ENCODE assay signal across 18 cellular contexts in the genomic region with DNA sequence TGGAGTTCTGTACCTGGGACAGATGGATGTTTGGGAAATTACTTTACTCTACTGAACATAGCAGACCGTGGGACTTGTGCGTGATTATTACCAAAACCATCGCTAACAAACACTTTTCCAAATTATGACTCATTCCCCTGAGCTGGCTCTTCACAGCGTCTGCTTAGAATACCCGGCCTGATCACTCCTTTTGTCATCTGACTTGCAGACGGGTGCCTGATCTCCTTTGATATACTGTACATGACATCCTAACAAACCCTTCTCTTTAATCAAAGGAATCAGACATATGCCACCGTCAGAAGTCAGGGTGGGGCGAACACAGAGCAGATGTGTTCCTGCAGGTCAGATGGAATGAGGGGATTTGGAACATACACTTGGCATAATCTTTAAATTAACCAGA. TPM values are rescaled to one million over a fixed set of nuclear protein-coding genes. Genes with fewer than 3 reads are reported as not detected.
DNase-seq lines count a peak whose midpoint lies in the region; ATAC-seq, FAIRE-seq and TF ChIP-seq lines count a peak whose summit lies in the region.
"Had no signal": no experiment of that assay in that cellular context is flagged by ENCODE, and none has a peak within 500 bp of the region (broad histone marks: within the 10 kb centered on the region; RNA-seq: fewer than 3 reads in every experiment).

No MANE protein-coding gene starts in this region.

- TF ChIP-seq CTCF in AG09309 (IDR thresholded peaks at IDR 0.05; ENCODE audit: control insufficient read depth, insufficient read depth, low read depth, low read length, missing control alignments) (no peak), HFF-Myc (IDR thresholded peaks at IDR 0.05; ENCODE audit: low read depth, low read length, missing control alignments) (no peak), WERI-Rb-1 (IDR thresholded peaks at IDR 0.05; ENCODE audit: low read depth, low read length) (no peak), keratinocyte (optimal IDR thresholded peaks at IDR 0.05 in 1 of 3, IDR thresholded peaks at IDR 0.05 in 1 of 3, conservative IDR thresholded peaks at IDR 0.05 in 1 of 3; ENCODE audit: extremely low read depth in 1 of 3, insufficient read depth in 2 of 3, low read length in 3 of 3) (no peak), CD14-positive monocyte (IDR thresholded peaks at IDR 0.05) (no peak)

- H3K79me2 ChIP-seq in keratinocyte (ENCODE audit: control insufficient read depth, insufficient read depth, low read length), result no peaks in the 10 kb centered on the region

- no peak overlapping the region for H3K4me3 Mint-ChIP-seq in stimulated activated memory B cell treated with anti-CD40 and anti-IgM and Interleukin-4, amounts not matched to agents 10 μg/mL and 1 μg/mL and 100 μg/mL, for 72 hours
- no peak overlapping the region for H3K4me3 Mint-ChIP-seq in CD14-positive monocyte
- H3K4me3 Mint-ChIP-seq: activated naive CD8-positive, alpha-beta T cell; CD4-positive, CD25-positive, alpha-beta regulatory T cell had no signal

- no peaks in the 10 kb centered on the region for H3K36me3 Mint-ChIP-seq in stimulated activated memory B cell treated with anti-CD40 and anti-IgM and Interleukin-4, amounts not matched to agents 10 μg/mL and 1 μg/mL and 100 μg/mL, for 72 hours
- H3K36me3 Mint-ChIP-seq in CD14-positive monocyte, result no peaks in the 10 kb centered on the region
- H3K36me3 Mint-ChIP-seq: activated naive CD8-positive, alpha-beta T cell; CD4-positive, CD25-positive, alpha-beta regulatory T cell had no signal

- no peak overlapping the region for H3K9ac ChIP-seq in keratinocyte (ENCODE audit: control insufficient read depth, extremely low read depth, insufficient read depth, low read length)

- H3K27me3 ChIP-seq in WERI-Rb-1 (ENCODE audit: insufficient read depth, low read depth, severe bottlenecking), result no peaks in the 10 kb centered on the region
- H3K27me3 ChIP-seq in keratinocyte (ENCODE audit: control insufficient read depth, extremely low read depth, insufficient read depth, low read length), result no peaks in the 10 kb centered on the region

- H3K4me3 ChIP-seq in AG09309 (ENCODE audit: control insufficient read depth, low read depth, low read length) (no peak overlapping the region), HFF-Myc (replicated peaks; ENCODE audit: low read depth, low read length) (no peak overlapping the region), WERI-Rb-1 (ENCODE audit: low read depth, low read length) (no peak overlapping the region), keratinocyte (ENCODE audit: control insufficient read depth in 2 of 3, extremely low read depth in 1 of 3, insufficient read depth in 2 of 3, low read depth in 1 of 3, low read length in 3 of 3) (no peak overlapping the region)
- H3K4me3 ChIP-seq: coronary artery, SJCRH30 had no signal

- peak; percentile 95 for FAIRE-seq in keratinocyte (lab: Jason Lieb, UNC)
- FAIRE-seq: islet of Langerhans had no signal

- dilution Hi-C loops in keratinocyte (cut with MboI; ENCODE audit: extremely low pct_ligation_motif_present, low sequenced_read_pairs), result no loop called here

- no peak for ATAC-seq in stimulated activated memory B cell treated with anti-CD40 and anti-IgM and Interleukin-4, amounts not matched to agents 10 μg/mL and 1 μg/mL and 100 μg/mL, for 72 hours

- H3K36me3 ChIP-seq in WERI-Rb-1 (no peaks in the 10 kb centered on the region), keratinocyte (ENCODE audit: control insufficient read depth in 2 of 2, extremely low read depth in 1 of 2, insufficient read depth in 2 of 2, low read length in 2 of 2) (no peaks in the 10 kb centered on the region)
- H3K36me3 ChIP-seq: SJCRH30 had no signal

- H3K4me1 Mint-ChIP-seq in stimulated activated memory B cell treated with anti-CD40 and anti-IgM and Interleukin-4, amounts not matched to agents 10 μg/mL and 1 μg/mL and 100 μg/mL, for 72 hours, result no peaks in the 10 kb centered on the region
- no peaks in the 10 kb centered on the region for H3K4me1 Mint-ChIP-seq in CD14-positive monocyte
- H3K4me1 Mint-ChIP-seq: CD4-positive, CD25-positive, alpha-beta regulatory T cell had no signal

- H3K9me3 ChIP-seq in WERI-Rb-1 (ENCODE audit: severe bottlenecking), result no peaks in the 10 kb centered on the region
- H3K9me3 ChIP-seq in keratinocyte (ENCODE audit: control insufficient read depth, low read depth, low read length), result no peaks in the 10 kb centered on the region
- H3K9me3 ChIP-seq: SJCRH30 had no signal

- peak overlapping the region; percentile 20 for H2AFZ ChIP-seq in keratinocyte (ENCODE audit: control insufficient read depth, low read length)

- H4K20me1 ChIP-seq in keratinocyte (ENCODE audit: control insufficient read depth, extremely low read depth, insufficient read depth, low read length), result no peaks in the 10 kb centered on the region

- H3K27ac Mint-ChIP-seq in stimulated activated memory B cell treated with anti-CD40 and anti-IgM and Interleukin-4, amounts not matched to agents 10 μg/mL and 1 μg/mL and 100 μg/mL, for 72 hours, result no peak overlapping the region
- no peak overlapping the region for H3K27ac Mint-ChIP-seq in CD14-positive monocyte
- H3K27ac Mint-ChIP-seq: activated naive CD8-positive, alpha-beta T cell; progenitor cell of endocrine pancreas had no signal

- DNase-seq in AG09309 (ENCODE audit: low read depth), result peak; percentile 20
- peak; percentile 44 for DNase-seq in HFF-Myc (ENCODE audit: extremely low read depth, low read depth)
- DNase-seq in WERI-Rb-1, result peak; percentile 61
- no peak for DNase-seq in keratinocyte (ENCODE audit: low read depth, low spot score)
- DNase-seq in NCI-H748 treated with DMSO at 0.1 percent for 48 hours (lab: John Stamatoyannopoulos, UW), result no peak
- no peak for DNase-seq in CD14-positive monocyte (ENCODE audit: low spot score)
- DNase-seq in GF-D8 (lab: John Stamatoyannopoulos, UW), result no peak
- DNase-seq: CD4-positive, CD25-positive, alpha-beta regulatory T cell; NCI-H1436 treated with DMSO at 0.1 percent for 48 hours; NCI-H526 treated with DMSO at 0.1 percent for 48 hours; SJCRH30; stimulated activated CD4-positive, alpha-beta T cell treated with anti-CD3 and anti-CD28 coated beads, Interleukin-1b, Interleukin-23, amount 100 ng/mL, for 48 hours had no signal

- peaks cover 3% of the 10 kb centered on the region for H3K9me3 Mint-ChIP-seq in stimulated activated memory B cell treated with anti-CD40 and anti-IgM and Interleukin-4, amounts not matched to agents 10 μg/mL and 1 μg/mL and 100 μg/mL, for 72 hours
- H3K9me3 Mint-ChIP-seq in CD14-positive monocyte, result no peaks in the 10 kb centered on the region

- H3K9me1 ChIP-seq in keratinocyte (ENCODE audit: control insufficient read depth, extremely low read depth, insufficient read depth, low read length), result no peaks in the 10 kb centered on the region

- H3K27me3 Mint-ChIP-seq in stimulated activated memory B cell treated with anti-CD40 and anti-IgM and Interleukin-4, amounts not matched to agents 10 μg/mL and 1 μg/mL and 100 μg/mL, for 72 hours, result peaks cover 7% of the 10 kb centered on the region
- H3K27me3 Mint-ChIP-seq in CD14-positive monocyte (ENCODE audit: low read depth in 3 of 3), result peaks cover 7 to 17% (median 14%) of the 10 kb centered on the region in 3 donors
- H3K27me3 Mint-ChIP-seq: activated naive CD8-positive, alpha-beta T cell had no signal

- intact Hi-C loops in CD14-positive monocyte (cut with micrococcal nuclease), result no loop called here

- peaks cover 9% of the 10 kb centered on the region for H3K4me1 ChIP-seq in keratinocyte (ENCODE audit: control insufficient read depth, extremely low read depth, insufficient read depth, low read length)
- H3K4me1 ChIP-seq: SJCRH30 had no signal

- no peak overlapping the region for H3K27ac ChIP-seq in WERI-Rb-1
- no peak overlapping the region for H3K27ac ChIP-seq in keratinocyte (ENCODE audit: control insufficient read depth, insufficient read depth, low read length)
- H3K27ac ChIP-seq: coronary artery, SJCRH30, VCaP had no signal

- peak overlapping the region; percentile 49 for H3K4me2 ChIP-seq in keratinocyte (ENCODE audit: control insufficient read depth, extremely low read depth, insufficient read depth, low read depth, low read length)

RNA-seq across cellular contexts. Expression of gene SH3GL3, which starts 48.5 kb away (rescaled TPM):
- 0.04 to 0.20 TPM (median 0.07 TPM) in 3 replicates for polyA plus RNA-seq in keratinocyte
- 3.4 TPM for polyA plus RNA-seq in keratinocyte (2011; ENCODE audit: low read depth)
- 0.12 and 0.16 TPM in 2 replicates for polyA plus RNA-seq in keratinocyte (2011; cell fraction: cytosol; rRNA removed)
- polyA plus RNA-seq in keratinocyte (2011; cell fraction: nucleus; rRNA removed), result 0.10 TPM in 1 of 2 replicates, not detected in the other
- polyA plus RNA-seq in keratinocyte (2012; ENCODE audit: low replicate concordance), result 0.13 and 1.3 TPM in 2 replicates
- not detected in 3 replicates for polyA minus RNA-seq in keratinocyte
- not detected for polyA minus RNA-seq in keratinocyte (2011; cell fraction: cytosol; rRNA and poly(A)+ RNA removed)
- not detected in 2 replicates for polyA minus RNA-seq in keratinocyte (2011; cell fraction: nucleus; rRNA and poly(A)+ RNA removed)
- polyA plus RNA-seq in CD14-positive monocyte, result not detected
- polyA plus RNA-seq: CD4-positive, CD25-positive, alpha-beta regulatory T cell had no signal

Comparison
In these comparisons a context has a peak if more than half of its experiments do, and no peak if none do; other contexts are left out.
1. DNase-seq: peak in AG09309 (single experiment), HFF-Myc (single experiment) and WERI-Rb-1 (single experiment); none in keratinocyte (single experiment), NCI-H748 treated with DMSO at 0.1 percent for 48 hours (single experiment), CD14-positive monocyte (single experiment) and GF-D8 (single experiment).